ENCODE assay signal across 8 cellular contexts in genomic region chr2:113886479-113887383, GRCh38. TPM values are rescaled to one million over a fixed set of nuclear protein-coding genes. Genes with fewer than 3 reads are reported as not detected.
DNase-seq lines count a peak whose midpoint lies in the region; ATAC-seq and TF ChIP-seq lines count a peak whose summit lies in the region.

No MANE protein-coding gene starts in this region.

- H3K4me3 Mint-ChIP-seq in CD4-positive, alpha-beta T cell, result peak overlapping the region; percentile 59

- POLR2A ChIA-PET in CD4-positive, alpha-beta T cell (lab: Charles Lee), result interaction anchor here (1.0 kb wide), 3 partner anchors 9 to 14 kb away, joined by 3 to 4 read pairs (median 3); no protein-coding TSS in a partner anchor

- H3K4me1 Mint-ChIP-seq in CD4-positive, alpha-beta T cell (ENCODE audit: low read depth), result peaks cover 56% of the 10 kb centered on the region

- H3K27ac Mint-ChIP-seq in CD4-positive, alpha-beta T cell, result peak overlapping the region; percentile 94

- no peak for TF ChIP-seq CTCF in CD4-positive, alpha-beta T cell (IDR thresholded peaks at IDR 0.05)
- no peak for TF ChIP-seq CTCF in vagina (IDR thresholded peaks at IDR 0.05)

- H3K27ac ChIP-seq in CD4-positive, alpha-beta T cell (ENCODE audit: low read depth, low read length), result peak overlapping the region; percentile 57
- no peak overlapping the region for H3K27ac ChIP-seq in SJCRH30
- H3K27ac ChIP-seq in epithelial cell of prostate, result peak overlapping the region; percentile 76
- no peak overlapping the region for H3K27ac ChIP-seq in vagina

- H3K36me3 Mint-ChIP-seq in CD4-positive, alpha-beta T cell (ENCODE audit: low read depth), result peaks cover 35% of the 10 kb centered on the region

- no peak overlapping the region for H3K4me3 ChIP-seq in SJCRH30
- H3K4me3 ChIP-seq in vagina, result no peak overlapping the region

- H3K4me1 ChIP-seq in SJCRH30, result peaks cover 5% of the 10 kb centered on the region; the same call in 1 of the 2 replicates
- H3K4me1 ChIP-seq in vagina, result peaks cover 35% of the 10 kb centered on the region

- CTCF ChIA-PET in CD4-positive, alpha-beta T cell (lab: Charles Lee), result no interaction called here

- TF ChIP-seq POLR2A in GM19099 (IDR thresholded peaks at IDR 0.05; ENCODE audit: extremely low read depth, insufficient read length, low read depth) (peak; percentile 51), vagina (IDR thresholded peaks at IDR 0.05) (no peak)

- H3K36me3 ChIP-seq in SJCRH30 (no peaks in the 10 kb centered on the region), vagina (no peaks in the 10 kb centered on the region)

- no peaks in the 10 kb centered on the region for H3K27me3 ChIP-seq in CD4-positive, alpha-beta T cell (ENCODE audit: control insufficient read depth, insufficient read depth, low read length)
- no peaks in the 10 kb centered on the region for H3K27me3 ChIP-seq in SJCRH30
- H3K27me3 ChIP-seq in vagina, result no peaks in the 10 kb centered on the region

- H3K9me3 Mint-ChIP-seq in CD4-positive, alpha-beta T cell, result no peaks in the 10 kb centered on the region

- intact Hi-C loops in CD4-positive, alpha-beta T cell (cut with DNase I, micrococcal nuclease), result no loop called here
- intact Hi-C loops in vagina (cut with DNase I), result no loop called here

- DNase-seq in CD4-positive, alpha-beta T cell, result no peak
- DNase-seq in SJCRH30 (peak; percentile 25 to 32), epithelial cell of prostate (ENCODE audit: low read depth, low spot score) (peak; percentile 58), renal cortical epithelial cell (ENCODE audit: low read depth) (peak; percentile 73), vagina (ENCODE audit: extremely low spot score in 2 of 2) (no peak), activated gamma-delta T cell treated with Interleukin-2 at 50 U/mL for 16 hours (no peak)

- no peaks in the 10 kb centered on the region for H3K9me3 ChIP-seq in CD4-positive, alpha-beta T cell (ENCODE audit: control insufficient read depth, low read length)
- H3K9me3 ChIP-seq in SJCRH30 (replicated peaks) (no peaks in the 10 kb centered on the region), vagina (no peaks in the 10 kb centered on the region)

- no peak for ATAC-seq in CD4-positive, alpha-beta T cell (ENCODE audit: poor library complexity)
- ATAC-seq in HG03139 (IDR thresholded peaks at IDR 0.05; ENCODE audit: unreplicated experiment), result peak; percentile 71

- no peaks in the 10 kb centered on the region for H3K27me3 Mint-ChIP-seq in CD4-positive, alpha-beta T cell

RNA-seq across cellular contexts. Expression of gene ACTR3, which starts 3.2 kb away (rescaled TPM):
- 100 to 1,000 TPM; 118 to 123 TPM for total RNA-seq in CD4-positive, alpha-beta T cell
- 165 and 177 TPM in 2 replicates for total RNA-seq in SJCRH30 (2014; rRNA removed; shearing (Covaris generic))
- total RNA-seq in renal cortical epithelial cell, result 456 and 486 TPM in 2 replicates
- 105 TPM for total RNA-seq in vagina

Comparison
In these comparisons a context has a peak if more than half of its experiments do, and no peak if none do; other contexts are left out.
1. DNase-seq: peak in SJCRH30 (2 of 2), epithelial cell of prostate (single experiment) and renal cortical epithelial cell (single experiment); none in CD4-positive, alpha-beta T cell (0 of 10), vagina (0 of 2) and activated gamma-delta T cell treated with Interleukin-2 at 50 U/mL for 16 hours (single experiment).
2. H3K27ac ChIP-seq: peak in CD4-positive, alpha-beta T cell (single experiment) and epithelial cell of prostate (single experiment); none in SJCRH30 (single experiment) and vagina (single experiment).